Comparison of ENCODE assay signal across 1 cellular context in the genomic region with DNA sequence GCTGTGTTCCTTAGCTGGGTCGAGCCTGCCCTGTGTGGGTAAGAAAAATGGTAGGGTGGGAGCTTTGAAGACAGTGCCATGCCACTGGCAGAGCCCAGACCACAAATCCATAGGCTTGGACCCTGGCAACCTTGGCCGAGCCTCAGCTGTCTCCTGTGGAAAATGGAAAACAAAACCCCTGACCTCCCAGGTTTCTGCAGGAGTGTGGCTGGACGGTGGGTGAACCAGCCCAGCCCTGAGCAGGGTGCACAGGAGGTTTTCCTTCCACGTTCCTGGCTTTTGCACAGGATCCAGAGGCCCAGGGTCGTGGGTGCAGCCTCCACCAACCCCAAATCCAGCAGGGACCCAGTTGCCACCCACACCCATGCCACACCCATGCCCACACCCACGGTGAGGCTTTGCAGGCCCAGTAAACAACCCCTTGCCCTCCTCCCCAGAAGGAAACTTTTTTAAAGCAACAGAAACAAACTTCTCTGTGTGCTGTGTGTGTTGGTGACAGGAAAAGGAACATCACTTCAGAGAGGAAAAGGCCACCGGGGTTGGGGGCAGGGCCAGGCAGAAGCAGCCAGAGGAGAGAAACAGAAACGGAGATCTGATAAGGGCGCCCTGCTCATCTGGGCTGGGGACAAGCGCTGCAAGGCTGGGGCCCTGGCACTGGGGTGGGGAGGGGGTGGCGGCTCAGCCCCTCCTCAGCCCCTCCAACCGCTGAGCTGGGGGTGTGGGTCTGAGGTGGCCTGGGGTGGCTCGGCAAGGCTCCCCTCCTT.
TF ChIP-seq lines count a peak whose summit lies in the region.

No MANE protein-coding gene starts in this region.

TF ChIP-seq in K562, 482 proteins besides CTCF, POLR2A, EP300 and RAD21 (continued from another document and continues in another):
- TF ChIP-seq, protein P1, sequence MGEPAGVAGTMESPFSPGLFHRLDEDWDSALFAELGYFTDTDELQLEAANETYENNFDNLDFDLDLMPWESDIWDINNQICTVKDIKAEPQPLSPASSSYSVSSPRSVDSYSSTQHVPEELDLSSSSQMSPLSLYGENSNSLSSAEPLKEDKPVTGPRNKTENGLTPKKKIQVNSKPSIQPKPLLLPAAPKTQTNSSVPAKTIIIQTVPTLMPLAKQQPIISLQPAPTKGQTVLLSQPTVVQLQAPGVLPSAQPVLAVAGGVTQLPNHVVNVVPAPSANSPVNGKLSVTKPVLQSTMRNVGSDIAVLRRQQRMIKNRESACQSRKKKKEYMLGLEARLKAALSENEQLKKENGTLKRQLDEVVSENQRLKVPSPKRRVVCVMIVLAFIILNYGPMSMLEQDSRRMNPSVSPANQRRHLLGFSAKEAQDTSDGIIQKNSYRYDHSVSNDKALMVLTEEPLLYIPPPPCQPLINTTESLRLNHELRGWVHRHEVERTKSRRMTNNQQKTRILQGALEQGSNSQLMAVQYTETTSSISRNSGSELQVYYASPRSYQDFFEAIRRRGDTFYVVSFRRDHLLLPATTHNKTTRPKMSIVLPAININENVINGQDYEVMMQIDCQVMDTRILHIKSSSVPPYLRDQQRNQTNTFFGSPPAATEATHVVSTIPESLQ (CRISPR knock-in tag; IDR thresholded peaks at IDR 0.05), result no peak
- TF ChIP-seq SIX5 (IDR thresholded peaks at IDR 0.05; ENCODE audit: borderline replicate concordance in 1 of 2, insufficient read depth in 1 of 2, low read depth in 1 of 2, low read length in 2 of 2) (no peak), ZNF197 (CRISPR knock-in tag; IDR thresholded peaks at IDR 0.05; ENCODE audit: low read depth) (no peak; the same call in 1 of the 2 replicates), IFI16 (CRISPR knock-in tag; IDR thresholded peaks at IDR 0.05) (no peak), E2F5 (CRISPR knock-in tag; IDR thresholded peaks at IDR 0.05) (no peak), ELF4 (CRISPR knock-in tag; IDR thresholded peaks at IDR 0.05) (no peak), SMARCA4 (IDR thresholded peaks at IDR 0.05) (peak; percentile 69), ZNF280B (CRISPR knock-in tag; IDR thresholded peaks at IDR 0.05) (no peak), SMAD1 (IDR thresholded peaks at IDR 0.05; ENCODE audit: low read depth, low read length, partially characterized antibody) (peak; percentile 34), ZNF707 (CRISPR knock-in tag; conservative IDR thresholded peaks at IDR 0.05) (no peak), ZNF316 (IDR thresholded peaks at IDR 0.05) (no peak), COPS2 (conservative IDR thresholded peaks at IDR 0.05) (no peak), SRSF1 (IDR thresholded peaks at IDR 0.05; ENCODE audit: low read depth, low read length) (no peak), ESRRA (IDR thresholded peaks at IDR 0.05; ENCODE audit: borderline replicate concordance, low read depth) (0 out of 2 replicates have a peak, but pooled peaks have one; percentile 22), POU5F1 (IDR thresholded peaks at IDR 0.05; ENCODE audit: borderline replicate concordance, low read depth, low read length, partially characterized antibody) (no peak), ZZZ3 (IDR thresholded peaks at IDR 0.05) (no peak), BRD4 (IDR thresholded peaks at IDR 0.05) (no peak; the same call in 1 of the 2 replicates), PRPF4 (IDR thresholded peaks at IDR 0.05; ENCODE audit: insufficient read depth, low read depth, low read length, poor library complexity, severe bottlenecking) (no peak), HMBOX1 (IDR thresholded peaks at IDR 0.05) (no peak), FOXP1 (CRISPR knock-in tag; IDR thresholded peaks at IDR 0.05) (0 out of 2 replicates have a peak, but pooled peaks have one; percentile 61), GATAD2A (IDR thresholded peaks at IDR 0.05) (peak; percentile 93; the same call in 1 of the 2 replicates), NCOA2 (IDR thresholded peaks at IDR 0.05; ENCODE audit: partially characterized antibody in 2 of 2) (no peak), RREB1 (CRISPR knock-in tag; IDR thresholded peaks at IDR 0.05) (0 out of 2 replicates have a peak, but pooled peaks have one; percentile 29), E2F6 (IDR thresholded peaks at IDR 0.05; ENCODE audit: borderline replicate concordance in 1 of 2, extremely low read depth in 1 of 2, insufficient read depth in 1 of 2, insufficient read length in 1 of 2, low read depth in 1 of 2, low read length in 1 of 2, poor library complexity in 1 of 2, severe bottlenecking in 1 of 2) (no peak), MYBL2 (IDR thresholded peaks at IDR 0.05; ENCODE audit: low read depth) (no peak), MYBL2 (CRISPR knock-in tag; IDR thresholded peaks at IDR 0.05; ENCODE audit: borderline replicate concordance) (no peak), ZNF282 (CRISPR knock-in tag; IDR thresholded peaks at IDR 0.05) (no peak), FOXK1 (CRISPR knock-in tag; IDR thresholded peaks at IDR 0.05; ENCODE audit: borderline replicate concordance) (no peak), ZNF239 (CRISPR knock-in tag; IDR thresholded peaks at IDR 0.05) (peak; percentile 32; the same call in 1 of the 2 replicates), RB1 (IDR thresholded peaks at IDR 0.05; ENCODE audit: low read depth) (0 out of 2 replicates have a peak, but pooled peaks have one; percentile 36), PURB (CRISPR knock-in tag; IDR thresholded peaks at IDR 0.05; ENCODE audit: low read depth) (no peak), PPARD (CRISPR knock-in tag; IDR thresholded peaks at IDR 0.05) (no peak), SPI1 (IDR thresholded peaks at IDR 0.05; ENCODE audit: borderline replicate concordance, low read depth, low read length) (no peak)
- TF ChIP-seq, protein P2, sequence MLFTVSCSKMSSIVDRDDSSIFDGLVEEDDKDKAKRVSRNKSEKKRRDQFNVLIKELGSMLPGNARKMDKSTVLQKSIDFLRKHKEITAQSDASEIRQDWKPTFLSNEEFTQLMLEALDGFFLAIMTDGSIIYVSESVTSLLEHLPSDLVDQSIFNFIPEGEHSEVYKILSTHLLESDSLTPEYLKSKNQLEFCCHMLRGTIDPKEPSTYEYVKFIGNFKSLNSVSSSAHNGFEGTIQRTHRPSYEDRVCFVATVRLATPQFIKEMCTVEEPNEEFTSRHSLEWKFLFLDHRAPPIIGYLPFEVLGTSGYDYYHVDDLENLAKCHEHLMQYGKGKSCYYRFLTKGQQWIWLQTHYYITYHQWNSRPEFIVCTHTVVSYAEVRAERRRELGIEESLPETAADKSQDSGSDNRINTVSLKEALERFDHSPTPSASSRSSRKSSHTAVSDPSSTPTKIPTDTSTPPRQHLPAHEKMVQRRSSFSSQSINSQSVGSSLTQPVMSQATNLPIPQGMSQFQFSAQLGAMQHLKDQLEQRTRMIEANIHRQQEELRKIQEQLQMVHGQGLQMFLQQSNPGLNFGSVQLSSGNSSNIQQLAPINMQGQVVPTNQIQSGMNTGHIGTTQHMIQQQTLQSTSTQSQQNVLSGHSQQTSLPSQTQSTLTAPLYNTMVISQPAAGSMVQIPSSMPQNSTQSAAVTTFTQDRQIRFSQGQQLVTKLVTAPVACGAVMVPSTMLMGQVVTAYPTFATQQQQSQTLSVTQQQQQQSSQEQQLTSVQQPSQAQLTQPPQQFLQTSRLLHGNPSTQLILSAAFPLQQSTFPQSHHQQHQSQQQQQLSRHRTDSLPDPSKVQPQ (CRISPR knock-in tag; IDR thresholded peaks at IDR 0.05; ENCODE audit: borderline replicate concordance), result no peak
- TF ChIP-seq, protein P3, sequence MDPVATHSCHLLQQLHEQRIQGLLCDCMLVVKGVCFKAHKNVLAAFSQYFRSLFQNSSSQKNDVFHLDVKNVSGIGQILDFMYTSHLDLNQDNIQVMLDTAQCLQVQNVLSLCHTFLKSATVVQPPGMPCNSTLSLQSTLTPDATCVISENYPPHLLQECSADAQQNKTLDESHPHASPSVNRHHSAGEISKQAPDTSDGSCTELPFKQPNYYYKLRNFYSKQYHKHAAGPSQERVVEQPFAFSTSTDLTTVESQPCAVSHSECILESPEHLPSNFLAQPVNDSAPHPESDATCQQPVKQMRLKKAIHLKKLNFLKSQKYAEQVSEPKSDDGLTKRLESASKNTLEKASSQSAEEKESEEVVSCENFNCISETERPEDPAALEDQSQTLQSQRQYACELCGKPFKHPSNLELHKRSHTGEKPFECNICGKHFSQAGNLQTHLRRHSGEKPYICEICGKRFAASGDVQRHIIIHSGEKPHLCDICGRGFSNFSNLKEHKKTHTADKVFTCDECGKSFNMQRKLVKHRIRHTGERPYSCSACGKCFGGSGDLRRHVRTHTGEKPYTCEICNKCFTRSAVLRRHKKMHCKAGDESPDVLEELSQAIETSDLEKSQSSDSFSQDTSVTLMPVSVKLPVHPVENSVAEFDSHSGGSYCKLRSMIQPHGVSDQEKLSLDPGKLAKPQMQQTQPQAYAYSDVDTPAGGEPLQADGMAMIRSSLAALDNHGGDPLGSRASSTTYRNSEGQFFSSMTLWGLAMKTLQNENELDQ (CRISPR knock-in tag; IDR thresholded peaks at IDR 0.05; ENCODE audit: borderline replicate concordance), result no peak
- TF ChIP-seq, protein P4, sequence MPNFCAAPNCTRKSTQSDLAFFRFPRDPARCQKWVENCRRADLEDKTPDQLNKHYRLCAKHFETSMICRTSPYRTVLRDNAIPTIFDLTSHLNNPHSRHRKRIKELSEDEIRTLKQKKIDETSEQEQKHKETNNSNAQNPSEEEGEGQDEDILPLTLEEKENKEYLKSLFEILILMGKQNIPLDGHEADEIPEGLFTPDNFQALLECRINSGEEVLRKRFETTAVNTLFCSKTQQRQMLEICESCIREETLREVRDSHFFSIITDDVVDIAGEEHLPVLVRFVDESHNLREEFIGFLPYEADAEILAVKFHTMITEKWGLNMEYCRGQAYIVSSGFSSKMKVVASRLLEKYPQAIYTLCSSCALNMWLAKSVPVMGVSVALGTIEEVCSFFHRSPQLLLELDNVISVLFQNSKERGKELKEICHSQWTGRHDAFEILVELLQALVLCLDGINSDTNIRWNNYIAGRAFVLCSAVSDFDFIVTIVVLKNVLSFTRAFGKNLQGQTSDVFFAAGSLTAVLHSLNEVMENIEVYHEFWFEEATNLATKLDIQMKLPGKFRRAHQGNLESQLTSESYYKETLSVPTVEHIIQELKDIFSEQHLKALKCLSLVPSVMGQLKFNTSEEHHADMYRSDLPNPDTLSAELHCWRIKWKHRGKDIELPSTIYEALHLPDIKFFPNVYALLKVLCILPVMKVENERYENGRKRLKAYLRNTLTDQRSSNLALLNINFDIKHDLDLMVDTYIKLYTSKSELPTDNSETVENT (CRISPR knock-in tag; IDR thresholded peaks at IDR 0.05), result no peak
